ENCODE assay signal across 15 cellular contexts in genomic region chr5:10338996-10339903, GRCh38. TPM values are rescaled to one million over a fixed set of nuclear protein-coding genes. Genes with fewer than 3 reads are reported as not detected.
A peak's percentile ranks its signal among the peaks of the same experiment; 100 is the strongest.
DNase-seq lines count a peak whose midpoint lies in the region.
"Had no signal": no experiment of that assay in that cellular context is flagged by ENCODE, and none has a peak within 500 bp of the region (broad histone marks: within the 10 kb centered on the region; RNA-seq: fewer than 3 reads in every experiment).

No MANE protein-coding gene starts in this region.

- H3K27me3 ChIP-seq in endocrine pancreas (ENCODE audit: control insufficient read depth, insufficient read depth, low read length), result no peaks in the 10 kb centered on the region

- H3K27ac Mint-ChIP-seq in immature natural killer cell, result no peak overlapping the region
- H3K27ac Mint-ChIP-seq: activated naive CD4-positive, alpha-beta T cell treated with anti-CD3 and anti-CD28 coated beads, Interleukin-2, amount 10 ng/mL, durations not matched to agents 7 days and 5 days; naive B cell; T-helper 1 cell treated with Interleukin-12 subunit alpha and Interleukin-12 subunit beta and Interleukin-4 antibody, amounts not matched to agents 30 μg/mL and 1 μg/mL, for 36 hours had no signal

- no peaks in the 10 kb centered on the region for H3K4me1 ChIP-seq in endocrine pancreas (ENCODE audit: control insufficient read depth, insufficient read depth, low read length)

- H3K36me3 Mint-ChIP-seq in immature natural killer cell, result no peaks in the 10 kb centered on the region
- H3K36me3 Mint-ChIP-seq: activated naive CD4-positive, alpha-beta T cell treated with anti-CD3 and anti-CD28 coated beads, Interleukin-2, amount 10 ng/mL, durations not matched to agents 7 days and 5 days; naive B cell had no signal

- H3K4me3 ChIP-seq in endocrine pancreas (ENCODE audit: control insufficient read depth, insufficient read depth, low read length), result peak overlapping the region; percentile 59
- H3K4me3 ChIP-seq: coronary artery, PC-9, smooth muscle cell had no signal

- no peaks in the 10 kb centered on the region for H3K36me3 ChIP-seq in endocrine pancreas (ENCODE audit: control insufficient read depth, insufficient read depth, low read length)

- no peaks in the 10 kb centered on the region for H3K9me3 ChIP-seq in endocrine pancreas (ENCODE audit: control insufficient read depth, low read length)

- H3K9me3 Mint-ChIP-seq in immature natural killer cell, result no peaks in the 10 kb centered on the region
- H3K9me3 Mint-ChIP-seq: activated naive CD4-positive, alpha-beta T cell treated with anti-CD3 and anti-CD28 coated beads, Interleukin-2, amount 10 ng/mL, durations not matched to agents 7 days and 5 days; naive B cell; T-helper 1 cell treated with Interleukin-12 subunit alpha and Interleukin-12 subunit beta and Interleukin-4 antibody, amounts not matched to agents 30 μg/mL and 1 μg/mL, for 36 hours had no signal

- intact Hi-C loops in posterior cingulate gyrus (cut with DNase I), result no loop called here

- H3K9ac ChIP-seq in endocrine pancreas (ENCODE audit: control insufficient read depth, insufficient read depth, low read length), result no peak overlapping the region

- peaks cover 0 to 5% (median 4%) of the 10 kb centered on the region in 3 donors for H3K27me3 Mint-ChIP-seq in immature natural killer cell (ENCODE audit: low read depth in 3 of 3)

- H3K4me3 Mint-ChIP-seq in immature natural killer cell, result no peak overlapping the region
- H3K4me3 Mint-ChIP-seq: activated naive CD4-positive, alpha-beta T cell treated with anti-CD3 and anti-CD28 coated beads, Interleukin-2, amount 10 ng/mL, durations not matched to agents 7 days and 5 days; naive B cell; T-helper 1 cell treated with Interleukin-12 subunit alpha and Interleukin-12 subunit beta and Interleukin-4 antibody, amounts not matched to agents 30 μg/mL and 1 μg/mL, for 36 hours had no signal

- H3K4me1 Mint-ChIP-seq in immature natural killer cell, result no peaks in the 10 kb centered on the region
- H3K4me1 Mint-ChIP-seq: activated naive CD4-positive, alpha-beta T cell treated with anti-CD3 and anti-CD28 coated beads, Interleukin-2, amount 10 ng/mL, durations not matched to agents 7 days and 5 days had no signal

- DNase-seq in NCI-H2029 (lab: John Stamatoyannopoulos, UW) (peak; percentile 22), NCI-H2029 treated with DMSO at 0.1 percent for 48 hours (lab: John Stamatoyannopoulos, UW) (no peak), NCI-H748 treated with DMSO at 0.1 percent for 48 hours (lab: John Stamatoyannopoulos, UW) (peak; percentile 100), posterior cingulate gyrus (peak in 9 of 10 donors; percentile 34 to 96 (median 74)), immature natural killer cell (no peak), T-helper 9 cell (no peak)
- no peak for DNase-seq in activated effector memory CD4-positive, alpha-beta T cell treated with Interleukin-2 at 50 U/mL for 16 hours
- DNase-seq: activated naive CD4-positive, alpha-beta T cell treated with anti-CD3 and anti-CD28 coated beads, Interleukin-2, amount 10 ng/mL, durations not matched to agents 7 days and 5 days; naive B cell; PC-9; trophoblast cell had no signal

RNA-seq across cellular contexts. Expression of gene MARCHF6, which starts 14.2 kb away (rescaled TPM):
- polyA plus RNA-seq in immature natural killer cell, result 10 to 100 TPM; 23.3 to 54.5 (median 52.5) TPM

RNA-seq across cellular contexts. Expression of gene CMBL, which starts 31.5 kb away (rescaled TPM):
- polyA plus RNA-seq in immature natural killer cell, result under 1 TPM in 2 of 3 donors, not detected in 1; 0.35 to 0.84 TPM

Comparison
In these comparisons a context has a peak if more than half of its experiments do, and no peak if none do; other contexts are left out.
1. DNase-seq: peak in NCI-H2029 (single experiment), NCI-H748 treated with DMSO at 0.1 percent for 48 hours (single experiment) and posterior cingulate gyrus (9 of 10); none in NCI-H2029 treated with DMSO at 0.1 percent for 48 hours (single experiment), activated effector memory CD4-positive, alpha-beta T cell treated with Interleukin-2 at 50 U/mL for 16 hours (single experiment), immature natural killer cell (0 of 3) and T-helper 9 cell (single experiment).